9 cellular contexts compared by ENCODE assay signal in genomic region chr13:62357887-62358645, GRCh38.
A peak's percentile ranks its signal among the peaks of the same experiment; 100 is the strongest.
DNase-seq lines count a peak whose midpoint lies in the region; ATAC-seq and TF ChIP-seq lines count a peak whose summit lies in the region.
"Had no signal": no experiment of that assay in that cellular context is flagged by ENCODE, and none has a peak within 500 bp of the region (broad histone marks: within the 10 kb centered on the region; RNA-seq: fewer than 3 reads in every experiment).

No MANE protein-coding gene starts in this region.

- no peaks in the 10 kb centered on the region for H3K79me2 ChIP-seq in DND-41 (ENCODE audit: insufficient read depth, low read length)
- H3K79me2 ChIP-seq in GM23248 (ENCODE audit: insufficient read depth) = no peaks in the 10 kb centered on the region
- no peaks in the 10 kb centered on the region for H3K79me2 ChIP-seq in trophoblast cell (ENCODE audit: control insufficient read depth, insufficient read depth, low read length, poor library complexity)

- H4K91ac ChIP-seq in trophoblast cell (ENCODE audit: low read depth, low read length) = no peak overlapping the region

- no peak overlapping the region for H3K14ac ChIP-seq in trophoblast cell (ENCODE audit: low read length)

- H2AFZ ChIP-seq in DND-41 (ENCODE audit: low read depth, low read length) (no peak overlapping the region), GM23248 (no peak overlapping the region), trophoblast cell (ENCODE audit: insufficient read depth, low read length, poor library complexity) (peak overlapping the region; percentile 3)

- no peaks in the 10 kb centered on the region for H3F3A ChIP-seq in GM23248 (ENCODE audit: insufficient read depth)

- WGBS in GM23248 (ENCODE audit: low coverage in 1 of 2, low lambda C conversion rate in 2 of 2, missing lambda C conversion rate in 2 of 2), 2 experiments = 13 to 17% methylated on average over 2 of the region's 2 CpGs
- WGBS in body of pancreas, 2 donors = 32 to 41% methylated on average over 2 of the region's 2 CpGs
- no CpG with 5 or more reads among the region's 2 CpGs for WGBS in trophoblast cell (ENCODE audit: extremely low coverage, insufficient coverage, insufficient read length)

- TF ChIP-seq POLR2A in NB4 (IDR thresholded peaks at IDR 0.05; ENCODE audit: extremely low read depth, insufficient read length) (no peak), body of pancreas (IDR thresholded peaks at IDR 0.05) (no peak)

- no peak; the same call in 2 of the 3 replicates for ATAC-seq in DND-41 (ENCODE audit: insufficient read depth, low read depth)
- ATAC-seq in body of pancreas = peak; percentile 33
- no peak for ATAC-seq in GM18907 (IDR thresholded peaks at IDR 0.05; ENCODE audit: unreplicated experiment)
- ATAC-seq: K562 had no signal

- no peak overlapping the region for H2BK120ac ChIP-seq in trophoblast cell (ENCODE audit: insufficient read depth, low read length, poor library complexity)

- H3K4ac ChIP-seq in trophoblast cell (ENCODE audit: low read depth, low read length) = no peak overlapping the region

- H3K4me3 ChIP-seq in DND-41 (ENCODE audit: low read depth in 1 of 2, low read length in 2 of 2) (no peak overlapping the region), GM23248 (no peak overlapping the region), NB4 (ENCODE audit: low read depth, low read length) (no peak overlapping the region), body of pancreas (no peak overlapping the region), trophoblast cell (ENCODE audit: low read depth, low read length) (no peak overlapping the region)
- H3K4me3 ChIP-seq: K562 had no signal

- H3K27me3 ChIP-seq in DND-41 (ENCODE audit: insufficient read depth, low read length, poor library complexity) (no peaks in the 10 kb centered on the region), GM23248 (replicated peaks; ENCODE audit: insufficient read depth) (no peaks in the 10 kb centered on the region), body of pancreas (no peaks in the 10 kb centered on the region), trophoblast cell (ENCODE audit: insufficient read depth, low read length) (no peaks in the 10 kb centered on the region)

- no peaks in the 10 kb centered on the region for H3K79me1 ChIP-seq in trophoblast cell (ENCODE audit: low read length)

- H3K18ac ChIP-seq in trophoblast cell (ENCODE audit: low read length) = no peak overlapping the region

- H3K27ac ChIP-seq in DND-41 (ENCODE audit: low read length) = no peak overlapping the region
- H3K27ac ChIP-seq in GM23248 = no peak overlapping the region
- no peak overlapping the region for H3K27ac ChIP-seq in body of pancreas
- H3K27ac ChIP-seq in trophoblast cell (ENCODE audit: low read depth, low read length) = no peak overlapping the region

- no peak overlapping the region for H2BK12ac ChIP-seq in trophoblast cell (ENCODE audit: low read length)

- DNase-seq in DND-41 (no peak), GM23248 (peak; percentile 21), NB4 (ENCODE audit: low read depth) (peak; percentile 58), body of pancreas (peak in 2 of 4 donors; percentile 30 to 52), trophoblast cell (peak; percentile 6 to 31), NCI-H1436 (lab: John Stamatoyannopoulos, UW) (no peak), GOT3 (lab: John Stamatoyannopoulos, UW) (no peak)

- intact Hi-C loops in body of pancreas (cut with DNase I) = no loop called here

- H4K20me1 ChIP-seq in DND-41 (ENCODE audit: insufficient read depth, low read length) (no peaks in the 10 kb centered on the region), GM23248 (ENCODE audit: insufficient read depth) (no peaks in the 10 kb centered on the region)

- H3K4me2 ChIP-seq in DND-41 (ENCODE audit: insufficient read depth, low read length) (no peak overlapping the region), GM23248 (ENCODE audit: unreplicated experiment) (no peak overlapping the region), trophoblast cell (ENCODE audit: low read length) (no peak overlapping the region)

- H3K9ac ChIP-seq in DND-41 (ENCODE audit: low read depth, low read length) (no peak overlapping the region), GM23248 (no peak overlapping the region), trophoblast cell (ENCODE audit: low read length) (no peak overlapping the region)

- in situ Hi-C loops in GM23248 (cut with MboI) = no loop called here

- H3K9me2 ChIP-seq in GM23248 (ENCODE audit: insufficient read depth) = no peaks in the 10 kb centered on the region

- TF ChIP-seq CTCF in DND-41 (IDR thresholded peaks at IDR 0.05; ENCODE audit: borderline replicate concordance, extremely low read depth, low read length, poor library complexity, severe bottlenecking) (peak; percentile 61), NB4 (IDR thresholded peaks at IDR 0.05; ENCODE audit: low read depth, low read length) (peak; percentile 46), body of pancreas (IDR thresholded peaks at IDR 0.05) (peak in 5 of 7 experiments; percentile 19 to 72 (median 51))

- H3K23ac ChIP-seq in trophoblast cell (ENCODE audit: low read length) = no peak overlapping the region

- H2AK5ac ChIP-seq in trophoblast cell (ENCODE audit: low read length) = no peak overlapping the region

- H4K8ac ChIP-seq in trophoblast cell (ENCODE audit: low read depth, low read length) = peak overlapping the region; percentile 36

- H3K9me3 ChIP-seq in DND-41 (ENCODE audit: insufficient read depth, low read length, severe bottlenecking) = no peaks in the 10 kb centered on the region
- H3K9me3 ChIP-seq in GM23248 (ENCODE audit: low read depth) = no peaks in the 10 kb centered on the region
- no peaks in the 10 kb centered on the region for H3K9me3 ChIP-seq in body of pancreas
- H3K9me3 ChIP-seq in trophoblast cell (ENCODE audit: insufficient read depth, low read depth, low read length) = no peaks in the 10 kb centered on the region

- no peak overlapping the region for H2BK5ac ChIP-seq in trophoblast cell (ENCODE audit: low read depth, low read length, poor library complexity)

- H4K12ac ChIP-seq in trophoblast cell (ENCODE audit: low read depth, low read length) = no peak overlapping the region

- H3K36me3 ChIP-seq in DND-41 (ENCODE audit: insufficient read depth, low read length) = no peaks in the 10 kb centered on the region
- no peaks in the 10 kb centered on the region for H3K36me3 ChIP-seq in GM23248 (ENCODE audit: low read depth)
- no peaks in the 10 kb centered on the region for H3K36me3 ChIP-seq in body of pancreas (replicated peaks in 1 of 2; ENCODE audit: insufficient read depth in 1 of 2, low read depth in 2 of 2)
- H3K36me3 ChIP-seq in trophoblast cell (ENCODE audit: control insufficient read depth in 1 of 2, insufficient read depth in 2 of 2, low read length in 2 of 2) = no peaks in the 10 kb centered on the region

- H3K4me1 ChIP-seq in DND-41 (ENCODE audit: insufficient read depth, low read length) (no peaks in the 10 kb centered on the region), GM23248 (ENCODE audit: insufficient read depth) (no peaks in the 10 kb centered on the region), body of pancreas (no peaks in the 10 kb centered on the region), trophoblast cell (ENCODE audit: control insufficient read depth in 1 of 2, insufficient read depth in 2 of 2, low read length in 2 of 2) (no peaks in the 10 kb centered on the region)

Comparison
In these comparisons a context has a peak if more than half of its experiments do, and no peak if none do; other contexts are left out.
1. DNase-seq: peak in GM23248 (single experiment), NB4 (single experiment) and trophoblast cell (2 of 2); none in DND-41 (single experiment), NCI-H1436 (single experiment) and GOT3 (single experiment).
2. Peak in every context shown above with its lines, with median percentiles within 50 percentile points of each other: CTCF ChIP-seq.